In the genomic region with DNA sequence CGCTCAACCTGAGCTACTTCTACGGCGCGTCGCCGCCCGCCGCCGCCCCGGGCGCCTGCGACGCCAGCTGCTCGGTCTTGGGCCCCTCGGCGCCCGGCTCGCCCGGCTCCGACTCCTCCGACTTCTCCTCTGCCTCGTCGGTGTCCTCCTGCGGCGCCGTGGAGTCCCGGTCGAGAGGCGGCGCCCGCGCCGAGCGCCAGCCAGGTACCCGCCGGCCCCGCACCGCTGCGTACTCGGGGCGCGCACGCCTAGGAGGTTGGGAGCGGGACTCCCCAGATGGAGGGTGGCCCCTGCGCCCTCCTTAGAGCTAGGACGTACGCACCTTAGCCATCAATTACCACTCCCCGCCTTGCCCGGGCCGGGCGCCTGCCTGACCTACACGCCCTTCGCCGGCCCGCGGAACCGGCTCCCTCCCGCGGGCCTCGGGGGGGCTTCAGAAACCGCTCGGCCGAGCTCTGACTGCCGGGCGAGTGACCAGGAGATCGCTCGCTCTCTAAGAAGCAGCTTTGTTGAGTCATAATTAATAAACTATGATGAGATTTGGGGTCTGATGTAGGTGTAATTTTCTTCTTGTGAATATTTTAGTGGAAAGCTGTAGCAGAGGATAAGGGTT, we compare ENCODE assay signal across 8 cellular contexts. TPM values are rescaled to one million over a fixed set of nuclear protein-coding genes. Genes with fewer than 3 reads are reported as not detected.
DNase-seq lines count a peak whose midpoint lies in the region; ATAC-seq and TF ChIP-seq lines count a peak whose summit lies in the region.

No MANE protein-coding gene starts in this region.

- TF ChIP-seq CTCF in CD4-positive, alpha-beta T cell (IDR thresholded peaks at IDR 0.05), result no peak
- no peak for TF ChIP-seq CTCF in brain microvascular endothelial cell (IDR thresholded peaks at IDR 0.05; ENCODE audit: low read depth, low read length, missing control alignments)

- H3K36me3 Mint-ChIP-seq in CD4-positive, alpha-beta T cell (ENCODE audit: low read depth), result peaks cover 54% of the 10 kb centered on the region

- CTCF ChIA-PET in CD4-positive, alpha-beta T cell (lab: Charles Lee), result interaction anchor here (0.7 to 1.4 kb wide), 6 partner anchors 13 to 86 kb away, joined by 3 to 8 read pairs (median 4); no protein-coding TSS in a partner anchor

- H3K9me3 ChIP-seq in CD4-positive, alpha-beta T cell (ENCODE audit: control insufficient read depth, low read length), result no peaks in the 10 kb centered on the region

- H3K27me3 Mint-ChIP-seq in CD4-positive, alpha-beta T cell, result peaks cover 5% of the 10 kb centered on the region

- intact Hi-C loops in CD4-positive, alpha-beta T cell (cut with DNase I, micrococcal nuclease), result loop anchor here (1.0 to 5.0 kb wide), 6 partner anchors 23 to 377 kb away; a partner anchor contains a TSS
- intact Hi-C loops in left colon (cut with DNase I, micrococcal nuclease), result loop anchor here in 1 of 2 donors (5.0 to 10.0 kb wide), 2 partner anchors 38 to 235 kb away; no protein-coding TSS in a partner anchor

- H3K4me3 Mint-ChIP-seq in CD4-positive, alpha-beta T cell, result peak overlapping the region; percentile 99

- H3K36me3 ChIP-seq in brain microvascular endothelial cell (replicated peaks), result peaks cover 40% of the 10 kb centered on the region

- peaks cover 57% of the 10 kb centered on the region for H3K4me1 Mint-ChIP-seq in CD4-positive, alpha-beta T cell (ENCODE audit: low read depth)

- peak overlapping the region; percentile 99 for H3K27ac ChIP-seq in CD4-positive, alpha-beta T cell (ENCODE audit: low read depth, low read length)
- peak overlapping the region; percentile 93 for H3K27ac ChIP-seq in brain microvascular endothelial cell

- in situ Hi-C loops in brain microvascular endothelial cell (cut with HindIII; ENCODE audit: low pct_ligation_motif_present, low sequenced_read_pairs), result loop anchor here (25.0 kb wide), 1 partner anchor 237 kb away; no protein-coding TSS in a partner anchor

- H3K4me3 ChIP-seq in brain microvascular endothelial cell (ENCODE audit: low read depth, low read length), result peak overlapping the region; percentile 74

- POLR2A ChIA-PET in CD4-positive, alpha-beta T cell (lab: Charles Lee), result interaction anchor here (0.5 to 7.7 kb wide), 50 partner anchors 9 to 1589 kb away, joined by 3 to 221 read pairs (median 5); a partner anchor contains a TSS

- DNase-seq in CD4-positive, alpha-beta T cell, result peak; percentile 30 to 73 (median 54)
- DNase-seq in T-helper 22 cell (ENCODE audit: low read depth), result peak; percentile 14
- DNase-seq in brain microvascular endothelial cell, result no peak
- peak; percentile 35 to 66 for DNase-seq in left colon
- DNase-seq in stimulated activated CD4-positive, alpha-beta T cell treated with anti-CD3 and anti-CD28 coated beads, Interleukin-1b, Interleukin-23, amount 100 ng/mL, for 48 hours, result peak; percentile 60
- no peak for DNase-seq in H4 (ENCODE audit: low spot score)

- H3K27ac Mint-ChIP-seq in CD4-positive, alpha-beta T cell, result peak overlapping the region; percentile 100

- no peaks in the 10 kb centered on the region for H3K9me3 Mint-ChIP-seq in CD4-positive, alpha-beta T cell

- H3K27me3 ChIP-seq in CD4-positive, alpha-beta T cell (ENCODE audit: control insufficient read depth, insufficient read depth, low read length), result no peaks in the 10 kb centered on the region
- no peaks in the 10 kb centered on the region for H3K27me3 ChIP-seq in brain microvascular endothelial cell (replicated peaks)

- peak; percentile 37 for ATAC-seq in CD4-positive, alpha-beta T cell (ENCODE audit: poor library complexity)
- ATAC-seq in GM19328 (IDR thresholded peaks at IDR 0.05; ENCODE audit: unreplicated experiment), result peak; percentile 34
- peak; percentile 34 for ATAC-seq in HG03432 (IDR thresholded peaks at IDR 0.05; ENCODE audit: unreplicated experiment)
- peak; percentile 13 for ATAC-seq in left colon

RNA-seq across cellular contexts. Expression of a gene that starts 0.5 kb away (rescaled TPM):
- 100 to 1,000 TPM; 438 to 451 TPM for total RNA-seq in CD4-positive, alpha-beta T cell
- total RNA-seq in left colon, result 100 to 1,000 TPM in 1 of 2 donors, 10 to 100 TPM in 1; 86.5 to 170 TPM
- total RNA-seq in H4 (2014; rRNA removed; shearing (Covaris generic)), result 0.81 and 8.0 TPM in 2 replicates

Comparison
In these comparisons a context has a peak if more than half of its experiments do, and no peak if none do; other contexts are left out.
1. DNase-seq: peak in CD4-positive, alpha-beta T cell (10 of 10), T-helper 22 cell (single experiment), left colon (2 of 2) and stimulated activated CD4-positive, alpha-beta T cell treated with anti-CD3 and anti-CD28 coated beads, Interleukin-1b, Interleukin-23, amount 100 ng/mL, for 48 hours (single experiment); none in brain microvascular endothelial cell (single experiment) and H4 (single experiment).
2. Peak in every context shown above with its lines, with median percentiles within 50 percentile points of each other: ATAC-seq.